Comparison of ENCODE assay signal across 25 cellular contexts in the genomic region with DNA sequence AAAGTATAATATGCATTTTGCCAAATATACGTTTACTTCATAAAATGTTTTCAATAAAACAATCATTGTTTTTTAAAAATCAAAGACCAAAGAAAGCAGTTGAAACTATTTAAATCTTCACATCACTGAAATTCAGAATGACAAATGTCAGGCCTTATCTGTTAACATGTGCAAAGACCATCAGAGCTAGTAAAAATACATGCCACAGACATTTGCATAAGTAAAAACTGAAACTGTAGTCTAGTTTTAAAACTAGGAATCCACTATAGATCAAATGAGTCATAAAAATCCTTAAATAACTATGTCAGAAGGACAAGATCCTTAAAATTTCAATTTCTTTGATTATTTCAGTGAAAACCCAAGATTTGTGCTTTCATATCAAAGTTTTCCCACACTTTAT. TPM values are rescaled to one million over a fixed set of nuclear protein-coding genes. Genes with fewer than 3 reads are reported as not detected.
DNase-seq lines count a peak whose midpoint lies in the region; ATAC-seq and TF ChIP-seq lines count a peak whose summit lies in the region.
"Had no signal": no experiment of that assay in that cellular context is flagged by ENCODE, and none has a peak within 500 bp of the region (broad histone marks: within the 10 kb centered on the region; RNA-seq: fewer than 3 reads in every experiment).

No MANE protein-coding gene starts in this region.

- no peaks in the 10 kb centered on the region for H3K27me3 ChIP-seq in Caco-2 (replicated peaks; ENCODE audit: control insufficient read depth, insufficient read depth, low read length)
- H3K27me3 ChIP-seq: SJSA1, upper lobe of right lung had no signal

- H3K4me3 Mint-ChIP-seq in Caco-2 (ENCODE audit: unreplicated experiment) = no peak overlapping the region
- H3K4me3 Mint-ChIP-seq: activated B cell treated with CpG ODN at 0.5 μM for 24 hours; activated naive CD8-positive, alpha-beta T cell treated with anti-CD3 and anti-CD28 coated beads for 36 hours; activated T-cell treated with anti-CD3 and anti-CD28 coated beads, Interleukin-2, amount 50 U/mL, for 72 hours; brain; naive thymus-derived CD8-positive, alpha-beta T cell; T-helper 2 cell treated with Interferon-gamma antibody and Interleukin-4, amounts not matched to agents 5 μg/mL and 100 μg/mL, for 36 hours had no signal

- POLR2A ChIA-PET in Caco-2 (lab: Charles Lee) = no interaction called here

- intact Hi-C loops in Caco-2 (cut with micrococcal nuclease; ENCODE audit: unreplicated experiment) = no loop called here

- CTCF ChIA-PET in Caco-2 (lab: Charles Lee) = no interaction called here

- H3K36me3 ChIP-seq in Caco-2 (ENCODE audit: control insufficient read depth, insufficient read depth, low read length) = no peaks in the 10 kb centered on the region
- H3K36me3 ChIP-seq: SJSA1, upper lobe of right lung had no signal

- TF ChIP-seq CTCF in GM12865 (IDR thresholded peaks at IDR 0.05; ENCODE audit: insufficient read depth, low read depth, low read length, missing control alignments) (no peak), Caco-2 (IDR thresholded peaks at IDR 0.05; ENCODE audit: insufficient read depth in 1 of 2, low read depth in 1 of 2, low read length in 1 of 2, severe bottlenecking in 1 of 2, unreplicated experiment in 1 of 2) (no peak)

- no peak overlapping the region for H3K27ac Mint-ChIP-seq in Caco-2 (ENCODE audit: unreplicated experiment)
- H3K27ac Mint-ChIP-seq: activated B cell treated with CpG ODN at 0.5 μM for 24 hours; activated naive CD8-positive, alpha-beta T cell treated with anti-CD3 and anti-CD28 coated beads for 36 hours; activated T-cell treated with anti-CD3 and anti-CD28 coated beads, Interleukin-2, amount 50 U/mL, for 72 hours; brain; naive thymus-derived CD8-positive, alpha-beta T cell; T-helper 2 cell treated with Interferon-gamma antibody and Interleukin-4, amounts not matched to agents 5 μg/mL and 100 μg/mL, for 36 hours had no signal

- H3K4me3 ChIP-seq in GM12865 (ENCODE audit: low read depth, low read length) = no peak overlapping the region
- no peak overlapping the region for H3K4me3 ChIP-seq in Caco-2 (ENCODE audit: low read depth, low read length)
- H3K4me3 ChIP-seq: A549, SJSA1, upper lobe of right lung had no signal

- no peaks in the 10 kb centered on the region for H3K9me3 Mint-ChIP-seq in Caco-2 (ENCODE audit: unreplicated experiment)
- H3K9me3 Mint-ChIP-seq: activated B cell treated with CpG ODN at 0.5 μM for 24 hours; activated naive CD8-positive, alpha-beta T cell treated with anti-CD3 and anti-CD28 coated beads for 36 hours; activated T-cell treated with anti-CD3 and anti-CD28 coated beads, Interleukin-2, amount 50 U/mL, for 72 hours; naive thymus-derived CD8-positive, alpha-beta T cell; T-helper 2 cell treated with Interferon-gamma antibody and Interleukin-4, amounts not matched to agents 5 μg/mL and 100 μg/mL, for 36 hours had no signal

- no peaks in the 10 kb centered on the region for H3K9me3 ChIP-seq in Caco-2
- H3K9me3 ChIP-seq: A549, SJSA1, upper lobe of right lung had no signal

- H3K36me3 Mint-ChIP-seq in Caco-2 (ENCODE audit: insufficient read depth, unreplicated experiment) = peaks cover 6% of the 10 kb centered on the region

- peak; percentile 67 for ATAC-seq in GM19043 (IDR thresholded peaks at IDR 0.05; ENCODE audit: low read depth, unreplicated experiment)
- ATAC-seq in GM21619 (IDR thresholded peaks at IDR 0.05; ENCODE audit: unreplicated experiment) = peak; percentile 74
- ATAC-seq in HG03354 (IDR thresholded peaks at IDR 0.05; ENCODE audit: poor library complexity, severe bottlenecking, unreplicated experiment) = peak; percentile 62
- ATAC-seq in HG02642 (IDR thresholded peaks at IDR 0.05; ENCODE audit: poor library complexity, unreplicated experiment) = no peak
- ATAC-seq: A549; activated T-cell treated with anti-CD3 and anti-CD28 coated beads, Interleukin-2, amount 50 U/mL, for 72 hours; naive thymus-derived CD8-positive, alpha-beta T cell; Panc1; upper lobe of right lung had no signal

- no peaks in the 10 kb centered on the region for H3K4me1 ChIP-seq in Caco-2
- H3K4me1 ChIP-seq: SJSA1, upper lobe of right lung had no signal

- DNase-seq in GM12865 (ENCODE audit: low read depth) (peak; percentile 36), Caco-2 (no peak), Kasumi-1 (lab: John Stamatoyannopoulos, UW) (no peak)
- DNase-seq in activated CD4-positive, alpha-beta T cell treated with anti-CD3 and anti-CD28 coated beads for 4 hours = no peak
- DNase-seq: activated B cell treated with CpG ODN at 0.5 μM for 24 hours; activated naive CD8-positive, alpha-beta T cell treated with anti-CD3 and anti-CD28 coated beads for 36 hours; activated T-cell treated with anti-CD3 and anti-CD28 coated beads, Interleukin-2, amount 50 U/mL, for 72 hours; DMS153; foreskin melanocyte; mesenchymal stem cell; naive thymus-derived CD8-positive, alpha-beta T cell; NCI-H1092 treated with DMSO at 0.1 percent for 48 hours; NCI-H2171 treated with DMSO at 0.1 percent for 48 hours; NCI-H774; stimulated activated CD4-positive, alpha-beta T cell treated with anti-CD3 and anti-CD28 coated beads, Interleukin-2, amount 100 ng/mL, for 24 hours; upper lobe of right lung had no signal

- no peaks in the 10 kb centered on the region for H3K4me1 Mint-ChIP-seq in Caco-2 (ENCODE audit: low read depth, unreplicated experiment)

- no TSS peak for BruUV-seq in Caco-2 (replicated peaks; lab: Mats Ljungman, UMichigan)

- no peaks in the 10 kb centered on the region for H3K27me3 Mint-ChIP-seq in Caco-2 (ENCODE audit: insufficient read depth, unreplicated experiment)
- H3K27me3 Mint-ChIP-seq: activated B cell treated with CpG ODN at 0.5 μM for 24 hours; activated naive CD8-positive, alpha-beta T cell treated with anti-CD3 and anti-CD28 coated beads for 36 hours; brain; naive thymus-derived CD8-positive, alpha-beta T cell had no signal

RNA-seq across cellular contexts. Expression of gene KLHL15, which starts 24.8 kb away (rescaled TPM):
- 7.1 and 7.4 TPM in 2 replicates for total RNA-seq in Caco-2 (2022)

RNA-seq across cellular contexts. Expression of gene EIF2S3, which starts 52.6 kb away (rescaled TPM):
- 240 and 270 TPM in 2 replicates for total RNA-seq in Caco-2 (2022)
